ENCODE assay signal across 21 cellular contexts in the genomic region with DNA sequence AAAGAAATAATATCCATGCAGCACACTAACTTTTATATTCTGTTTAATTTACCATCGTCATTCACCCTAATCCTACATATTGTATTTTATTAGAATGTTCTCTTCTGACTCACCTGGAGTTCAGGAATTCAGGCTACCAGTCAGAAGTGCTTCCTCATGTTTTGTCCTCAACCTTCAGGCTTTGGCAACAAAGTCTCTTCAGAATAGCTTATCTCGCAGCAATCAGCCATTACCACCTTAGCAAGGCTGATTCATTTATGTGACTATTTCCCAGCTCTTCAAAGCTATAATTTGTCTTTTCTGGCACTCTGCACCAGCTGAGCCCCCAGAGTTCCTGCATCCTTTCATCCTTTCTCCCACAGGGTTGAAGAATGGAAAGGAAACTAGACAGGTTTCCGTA.
"Had no signal": no experiment of that assay in that cellular context is flagged by ENCODE, and none has a peak within 500 bp of the region (broad histone marks: within the 10 kb centered on the region; RNA-seq: fewer than 3 reads in every experiment).

No MANE protein-coding gene starts in this region.

- H3K27me3 ChIP-seq: dorsolateral prefrontal cortex, gastrocnemius medialis, right atrium auricular region, suprapubic skin, transverse colon, vagina had no signal

- H3K36me3 ChIP-seq: gastrocnemius medialis, left ventricle myocardium inferior, prostate gland, right atrium auricular region, suprapubic skin, transverse colon, vagina had no signal

- H3K4me1 ChIP-seq: gastrocnemius medialis, left ventricle myocardium inferior, prostate gland, right atrium auricular region, suprapubic skin, transverse colon, vagina had no signal

- H3K27ac Mint-ChIP-seq: activated CD4-positive, alpha-beta memory T cell treated with anti-CD3 and anti-CD28 coated beads, Interleukin-2, amount 10 ng/mL, durations not matched to agents 7 days and 5 days; activated CD8-positive, alpha-beta memory T cell treated with anti-CD3 and anti-CD28 coated beads, Interleukin-2, amount 10 ng/mL, durations not matched to agents 7 days and 5 days; activated naive CD8-positive, alpha-beta T cell treated with anti-CD3 and anti-CD28 coated beads, Interleukin-2, amount 10 ng/mL, durations not matched to agents 7 days and 5 days; stimulated activated naive CD8-positive, alpha-beta T cell treated with anti-CD3 and anti-CD28 coated beads, Interleukin-15, Interleukin-2, amounts not matched to agents 100 ng/mL and 50 ng/mL, for 24 hours had no signal

- H3K4me3 ChIP-seq: dorsolateral prefrontal cortex, gastrocnemius medialis, left ventricle myocardium inferior, prostate gland, right atrium auricular region, suprapubic skin, transverse colon, vagina had no signal

- H3K27ac ChIP-seq: dorsolateral prefrontal cortex, gastrocnemius medialis, left ventricle myocardium inferior, prostate gland, right atrium auricular region, suprapubic skin, transverse colon, vagina had no signal

- H3K36me3 Mint-ChIP-seq: activated CD8-positive, alpha-beta memory T cell treated with anti-CD3 and anti-CD28 coated beads, Interleukin-2, amount 10 ng/mL, durations not matched to agents 7 days and 5 days; activated naive CD8-positive, alpha-beta T cell treated with anti-CD3 and anti-CD28 coated beads, Interleukin-2, amount 10 ng/mL, durations not matched to agents 7 days and 5 days had no signal

- DNase-seq: activated CD4-positive, alpha-beta memory T cell treated with anti-CD3 and anti-CD28 coated beads, Interleukin-2, amount 10 ng/mL, durations not matched to agents 7 days and 5 days; activated CD4-positive, alpha-beta T cell treated with anti-CD3 and anti-CD28 coated beads for 48 hours; activated CD4-positive, CD25-positive, alpha-beta regulatory T cell; activated CD8-positive, alpha-beta memory T cell treated with anti-CD3 and anti-CD28 coated beads, Interleukin-2, amount 10 ng/mL, durations not matched to agents 7 days and 5 days; activated naive CD4-positive, alpha-beta T cell; activated naive CD8-positive, alpha-beta T cell treated with anti-CD3 and anti-CD28 coated beads, Interleukin-2, amount 10 ng/mL, durations not matched to agents 7 days and 5 days; amygdala; dorsolateral prefrontal cortex; gastrocnemius medialis; head of caudate nucleus; kidney; left ventricle myocardium inferior; stimulated activated CD4-positive, alpha-beta T cell treated with anti-CD3 and anti-CD28 coated beads, Interleukin-2, amount 100 ng/mL, for 48 hours; T1000; transverse colon had no signal

- ATAC-seq: activated CD8-positive, alpha-beta memory T cell treated with anti-CD3 and anti-CD28 coated beads, Interleukin-2, amount 10 ng/mL, durations not matched to agents 7 days and 5 days; gastrocnemius medialis had no signal

- FAIRE-seq: kidney had no signal

- H3K9me3 ChIP-seq: gastrocnemius medialis, prostate gland, suprapubic skin, vagina had no signal

- H3K9me3 Mint-ChIP-seq: neural crest cell had no signal
